ENCODE assay signal across 18 cellular contexts in the genomic region with DNA sequence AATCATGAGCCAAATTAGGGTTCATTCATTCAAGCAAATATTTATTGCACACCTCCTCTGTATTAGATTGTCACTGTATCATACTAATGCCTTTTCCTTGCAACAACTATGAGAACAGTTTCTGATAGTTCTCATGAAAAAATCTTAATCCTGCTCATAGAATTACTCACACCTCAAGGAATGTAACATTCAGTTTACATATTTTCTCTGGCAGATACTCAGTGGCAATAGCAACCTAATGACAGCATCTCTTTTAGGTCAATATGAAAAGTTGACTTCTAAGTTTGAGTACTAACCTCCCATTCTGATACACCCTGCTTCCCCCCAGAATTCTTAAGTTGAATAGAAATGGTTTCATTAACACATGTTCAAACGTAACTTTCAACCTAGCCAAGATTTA.
DNase-seq lines count a peak whose midpoint lies in the region; ATAC-seq and TF ChIP-seq lines count a peak whose summit lies in the region.
"Had no signal": no experiment of that assay in that cellular context is flagged by ENCODE, and none has a peak within 500 bp of the region (broad histone marks: within the 10 kb centered on the region; RNA-seq: fewer than 3 reads in every experiment).

No MANE protein-coding gene starts in this region.

- peak overlapping the region; percentile 75 for H3K27ac Mint-ChIP-seq in Calu3 (ENCODE audit: unreplicated experiment)
- no peak overlapping the region for H3K27ac Mint-ChIP-seq in CD4-positive, alpha-beta memory T cell
- H3K27ac Mint-ChIP-seq: activated naive CD8-positive, alpha-beta T cell; memory B cell; nephron progenitor cell had no signal

- H3K27me3 Mint-ChIP-seq in Calu3 (ENCODE audit: unreplicated experiment), result no peaks in the 10 kb centered on the region
- H3K27me3 Mint-ChIP-seq in CD4-positive, alpha-beta memory T cell, result no peaks in the 10 kb centered on the region
- H3K27me3 Mint-ChIP-seq: memory B cell had no signal

- ATAC-seq in HG03432 (IDR thresholded peaks at IDR 0.05; ENCODE audit: unreplicated experiment), result no peak
- ATAC-seq: K562 had no signal

- no peak overlapping the region for H3K4me3 ChIP-seq in retinal pigment epithelial cell (ENCODE audit: low read length)
- no peak overlapping the region for H3K4me3 ChIP-seq in CD4-positive, alpha-beta memory T cell (ENCODE audit: low read length in 2 of 2)
- H3K4me3 ChIP-seq: BLaER1, K562 had no signal

- CTCF ChIA-PET in Calu3 (lab: Charles Lee), result interaction anchor here (0.7 kb wide), 1 partner anchor 55 kb away, joined by 3 read pairs; no protein-coding TSS in a partner anchor
- CTCF ChIA-PET in CD4-positive, alpha-beta memory T cell (lab: Charles Lee; ENCODE audit: partially characterized antibody), result no interaction called here

- TF ChIP-seq CTCF in Calu3 (IDR thresholded peaks at IDR 0.05; ENCODE audit: unreplicated experiment) (no peak), retinal pigment epithelial cell (conservative IDR thresholded peaks at IDR 0.05; ENCODE audit: low read depth, low read length) (no peak)

- intact Hi-C loops in Calu3 (cut with micrococcal nuclease; ENCODE audit: unreplicated experiment), result no loop called here
- intact Hi-C loops in CD4-positive, alpha-beta memory T cell (cut with micrococcal nuclease), result no loop called here

- no peaks in the 10 kb centered on the region for H3K36me3 Mint-ChIP-seq in Calu3 (ENCODE audit: insufficient read depth, unreplicated experiment)
- no peaks in the 10 kb centered on the region for H3K36me3 Mint-ChIP-seq in CD4-positive, alpha-beta memory T cell
- H3K36me3 Mint-ChIP-seq: activated naive CD8-positive, alpha-beta T cell; memory B cell had no signal

- H3K27ac ChIP-seq in CD4-positive, alpha-beta memory T cell (ENCODE audit: low read depth, low read length), result no peak overlapping the region
- H3K27ac ChIP-seq: BLaER1 had no signal

- no peaks in the 10 kb centered on the region for H3K9me3 ChIP-seq in CD4-positive, alpha-beta memory T cell (ENCODE audit: control insufficient read depth in 1 of 2, low read length in 2 of 2)
- H3K9me3 ChIP-seq: BLaER1 had no signal

- H3K4me1 Mint-ChIP-seq in Calu3 (ENCODE audit: low read depth, unreplicated experiment), result peaks cover 31% of the 10 kb centered on the region
- H3K4me1 Mint-ChIP-seq in CD4-positive, alpha-beta memory T cell, result no peaks in the 10 kb centered on the region
- H3K4me1 Mint-ChIP-seq: central memory CD8-positive, alpha-beta T cell; memory B cell; nephron progenitor cell had no signal

- POLR2A ChIA-PET in CD4-positive, alpha-beta memory T cell (lab: Charles Lee; ENCODE audit: partially characterized antibody), result no interaction called here

- no peaks in the 10 kb centered on the region for H3K27me3 ChIP-seq in CD4-positive, alpha-beta memory T cell (ENCODE audit: insufficient read depth, low read length)
- H3K27me3 ChIP-seq: BLaER1 had no signal

- H3K9me3 Mint-ChIP-seq in Calu3 (ENCODE audit: low read depth, unreplicated experiment), result no peaks in the 10 kb centered on the region
- H3K9me3 Mint-ChIP-seq in CD4-positive, alpha-beta memory T cell, result no peaks in the 10 kb centered on the region
- H3K9me3 Mint-ChIP-seq: central memory CD8-positive, alpha-beta T cell; memory B cell; nephron progenitor cell had no signal

- H3K4me3 Mint-ChIP-seq in Calu3 (ENCODE audit: low read depth, unreplicated experiment), result peak overlapping the region; percentile 39
- H3K4me3 Mint-ChIP-seq in CD4-positive, alpha-beta memory T cell, result no peak overlapping the region
- H3K4me3 Mint-ChIP-seq: activated naive CD8-positive, alpha-beta T cell; central memory CD8-positive, alpha-beta T cell; memory B cell; nephron progenitor cell had no signal

- no peaks in the 10 kb centered on the region for H3K36me3 ChIP-seq in CD4-positive, alpha-beta memory T cell (ENCODE audit: insufficient read depth, low read length)
- H3K36me3 ChIP-seq: BLaER1 had no signal

- BruUV-seq in Calu3 (replicated peaks; lab: Mats Ljungman, UMichigan), result no TSS peak

- H3K4me1 ChIP-seq in CD4-positive, alpha-beta memory T cell (ENCODE audit: insufficient read depth, low read length), result no peaks in the 10 kb centered on the region
- H3K4me1 ChIP-seq: BLaER1 had no signal

- DNase-seq in Calu3 (no peak), NCI-H226 (peak; percentile 31), dedifferentiated amniotic fluid mesenchymal stem cell (ENCODE audit: extremely low spot score) (peak; percentile 28), retinal pigment epithelial cell (ENCODE audit: low read depth) (peak; percentile 62), GOT3 (lab: John Stamatoyannopoulos, UW) (no peak), NCI-H187 treated with DMSO at 0.1 percent for 48 hours (lab: John Stamatoyannopoulos, UW) (no peak)
- no peak for DNase-seq in CD4-positive, alpha-beta memory T cell
- DNase-seq: activated CD4-positive, alpha-beta T cell treated with anti-CD3 and anti-CD28 coated beads, Interleukin-2, amount 50 U/mL, for 48 hours; activated T-cell treated with anti-CD3 and anti-CD28 coated beads, Interleukin-2, amount 50 U/mL, for 48 hours; NCI-H1092; NCI-H748 treated with DMSO at 0.1 percent for 48 hours; nephron progenitor cell had no signal

Comparison
In these comparisons a context has a peak if more than half of its experiments do, and no peak if none do; other contexts are left out.
1. DNase-seq: peak in NCI-H226 (single experiment), dedifferentiated amniotic fluid mesenchymal stem cell (single experiment) and retinal pigment epithelial cell (single experiment); none in Calu3 (single experiment), GOT3 (single experiment), CD4-positive, alpha-beta memory T cell (0 of 5) and NCI-H187 treated with DMSO at 0.1 percent for 48 hours (single experiment).